In the genomic region with DNA sequence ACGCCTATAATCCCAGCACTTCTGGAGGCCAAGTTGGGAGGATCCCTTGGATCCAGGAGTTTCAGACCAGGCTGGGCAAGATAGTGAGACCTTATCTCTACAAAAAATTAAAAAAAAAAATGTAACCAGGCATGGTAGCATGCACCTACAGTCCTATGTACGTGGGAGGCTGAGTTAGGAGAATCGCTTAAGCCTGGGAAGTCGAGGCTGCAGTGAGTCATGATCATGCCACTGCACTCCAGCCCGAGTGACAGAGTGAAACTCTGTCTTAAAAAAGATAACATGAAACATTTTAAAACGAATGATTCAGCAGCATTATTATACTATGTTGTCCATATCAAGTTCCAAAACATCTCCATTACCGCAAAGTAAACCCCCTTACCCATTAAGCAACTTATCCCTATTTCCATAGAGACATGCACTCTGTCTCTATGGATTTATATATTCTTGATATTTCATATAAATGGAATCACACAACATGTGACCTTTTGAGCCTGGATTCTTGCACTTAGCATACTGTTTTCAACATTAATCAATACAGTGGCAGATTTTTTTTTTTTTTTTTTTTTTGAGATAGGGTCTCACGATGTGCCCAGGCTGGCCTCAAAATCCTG, we compare ENCODE assay signal across 25 cellular contexts.
"Had no signal": no experiment of that assay in that cellular context is flagged by ENCODE, and none has a peak within 500 bp of the region (broad histone marks: within the 10 kb centered on the region; RNA-seq: fewer than 3 reads in every experiment).

No MANE protein-coding gene starts in this region.

- H3K4me1 Mint-ChIP-seq: mesothelial cell of epicardium, WTC11 had no signal

- DNase-seq: activated CD4-positive, alpha-beta T cell treated with anti-CD3 and anti-CD28 coated beads for 1 hour; activated effector memory CD4-positive, alpha-beta T cell treated with anti-CD3 and anti-CD28 coated beads, Interleukin-2, amount 50 U/mL, for 16 hours; activated naive CD4-positive, alpha-beta T cell treated with anti-CD3 and anti-CD28 coated beads for 36 hours; activated naive CD8-positive, alpha-beta T cell treated with anti-CD3 and anti-CD28 coated beads, Interleukin-2, amount 10 ng/mL, durations not matched to agents 7 days and 5 days; activated T-cell treated with anti-CD3 and anti-CD28 coated beads, Interleukin-2, amount 50 U/mL, for 72 hours; amygdala; cortex of kidney; foreskin fibroblast; hippocampal formation; left colon; naive B cell; psoas muscle; stimulated activated CD4-positive, alpha-beta T cell treated with anti-CD3 and anti-CD28 coated beads, Interleukin-15, amount 100 ng/mL, for 24 hours; stimulated activated CD4-positive, alpha-beta T cell treated with anti-CD3 and anti-CD28 coated beads, Interleukin-2, amount 100 ng/mL, for 24 hours; stimulated activated naive B cell treated with anti-CD40 and anti-IgM and Interleukin-4, amounts not matched to agents 10 μg/mL and 1 μg/mL and 100 μg/mL, for 72 hours; stomach; T-helper 2 cell; thyroid gland; upper lobe of left lung had no signal

- H3K27ac ChIP-seq: parathyroid adenoma, psoas muscle, stomach, thyroid gland, upper lobe of left lung, vagina had no signal

- H3K4me3 ChIP-seq: psoas muscle, stomach, thyroid gland, upper lobe of left lung, vagina had no signal

- H3K4me1 ChIP-seq: parathyroid adenoma, psoas muscle, stomach, thyroid gland, upper lobe of left lung, vagina had no signal

- H3K9me3 Mint-ChIP-seq: activated naive CD4-positive, alpha-beta T cell treated with anti-CD3 and anti-CD28 coated beads for 36 hours; activated naive CD8-positive, alpha-beta T cell treated with anti-CD3 and anti-CD28 coated beads, Interleukin-2, amount 10 ng/mL, durations not matched to agents 7 days and 5 days; activated T-cell treated with anti-CD3 and anti-CD28 coated beads, Interleukin-2, amount 50 U/mL, for 72 hours; mesothelial cell of epicardium; naive B cell; stimulated activated naive B cell treated with anti-CD40 and anti-IgM and Interleukin-4, amounts not matched to agents 10 μg/mL and 1 μg/mL and 100 μg/mL, for 72 hours; WTC11 had no signal

- H3K9me3 ChIP-seq: psoas muscle, stomach, thyroid gland, upper lobe of left lung, vagina had no signal

- H3K4me3 Mint-ChIP-seq: activated naive CD4-positive, alpha-beta T cell treated with anti-CD3 and anti-CD28 coated beads for 36 hours; activated naive CD8-positive, alpha-beta T cell treated with anti-CD3 and anti-CD28 coated beads, Interleukin-2, amount 10 ng/mL, durations not matched to agents 7 days and 5 days; activated T-cell treated with anti-CD3 and anti-CD28 coated beads, Interleukin-2, amount 50 U/mL, for 72 hours; mesothelial cell of epicardium; naive B cell; stimulated activated naive B cell treated with anti-CD40 and anti-IgM and Interleukin-4, amounts not matched to agents 10 μg/mL and 1 μg/mL and 100 μg/mL, for 72 hours; WTC11 had no signal

- H3K27me3 Mint-ChIP-seq: activated naive CD8-positive, alpha-beta T cell treated with anti-CD3 and anti-CD28 coated beads, Interleukin-2, amount 10 ng/mL, durations not matched to agents 7 days and 5 days; naive B cell; stimulated activated naive B cell treated with anti-CD40 and anti-IgM and Interleukin-4, amounts not matched to agents 10 μg/mL and 1 μg/mL and 100 μg/mL, for 72 hours had no signal

- ATAC-seq: activated T-cell treated with anti-CD3 and anti-CD28 coated beads, Interleukin-2, amount 50 U/mL, for 72 hours; esophagus mucosa; left colon; psoas muscle; SK-N-SH treated with all-trans-retinoic acid at 6 μM for 48 hours; stimulated activated naive B cell treated with anti-CD40 and anti-IgM and Interleukin-4, amounts not matched to agents 10 μg/mL and 1 μg/mL and 100 μg/mL, for 72 hours; WTC11 had no signal

- H3K27me3 ChIP-seq: stomach, thyroid gland, upper lobe of left lung, vagina had no signal

- H3K27ac Mint-ChIP-seq: activated naive CD4-positive, alpha-beta T cell treated with anti-CD3 and anti-CD28 coated beads for 36 hours; activated naive CD8-positive, alpha-beta T cell treated with anti-CD3 and anti-CD28 coated beads, Interleukin-2, amount 10 ng/mL, durations not matched to agents 7 days and 5 days; stimulated activated naive B cell treated with anti-CD40 and anti-IgM and Interleukin-4, amounts not matched to agents 10 μg/mL and 1 μg/mL and 100 μg/mL, for 72 hours; WTC11 had no signal
